ENCODE assay signal across 18 cellular contexts in genomic region chr7:140364819-140365218, GRCh38. TPM values are rescaled to one million over a fixed set of nuclear protein-coding genes. Genes with fewer than 3 reads are reported as not detected.
DNase-seq lines count a peak whose midpoint lies in the region; FAIRE-seq and TF ChIP-seq lines count a peak whose summit lies in the region.
"Had no signal": no experiment of that assay in that cellular context is flagged by ENCODE, and none has a peak within 500 bp of the region (broad histone marks: within the 10 kb centered on the region; RNA-seq: fewer than 3 reads in every experiment).

No MANE protein-coding gene starts in this region.

- H3K79me2 ChIP-seq in endothelial cell of umbilical vein (ENCODE audit: control insufficient read depth, insufficient read depth, low read length), result no peaks in the 10 kb centered on the region

- no peak for TF ChIP-seq POLR2A in endothelial cell of umbilical vein (IDR thresholded peaks at IDR 0.05; ENCODE audit: low read depth, low read length)
- TF ChIP-seq POLR2A in ovary (IDR thresholded peaks at IDR 0.05), result no peak

- no peak for TF ChIP-seq EP300 in ovary (IDR thresholded peaks at IDR 0.05)

- no peaks in the 10 kb centered on the region for H3K9me3 Mint-ChIP-seq in activated naive CD8-positive, alpha-beta T cell treated with anti-CD3 and anti-CD28 coated beads for 36 hours
- peaks cover 3% of the 10 kb centered on the region; the same call in 1 of the 2 replicates for H3K9me3 Mint-ChIP-seq in HFFc6
- H3K9me3 Mint-ChIP-seq: activated naive CD8-positive, alpha-beta T cell treated with anti-CD3 and anti-CD28 coated beads, Interleukin-2, amount 50 U/mL, for 24 hours had no signal

- H3K27ac ChIP-seq in BLaER1 (no peak overlapping the region), endothelial cell of umbilical vein (ENCODE audit: insufficient read depth, low read depth, low read length) (no peak overlapping the region), ovary (no peak overlapping the region)
- H3K27ac ChIP-seq: right lobe of liver had no signal

- dilution Hi-C loops in endothelial cell of umbilical vein (cut with MboI; ENCODE audit: extremely low pct_ligation_motif_present, low sequenced_read_pairs), result no loop called here

- BruUV-seq in endothelial cell of umbilical vein (replicated peaks; lab: Mats Ljungman, UMichigan), result no TSS peak

- H3K36me3 Mint-ChIP-seq in activated naive CD8-positive, alpha-beta T cell treated with anti-CD3 and anti-CD28 coated beads for 36 hours, result peaks cover 23% of the 10 kb centered on the region
- H3K36me3 Mint-ChIP-seq in HFFc6 (ENCODE audit: low read depth), result peaks cover 9% of the 10 kb centered on the region

- no peaks in the 10 kb centered on the region for H3K27me3 Mint-ChIP-seq in activated naive CD8-positive, alpha-beta T cell treated with anti-CD3 and anti-CD28 coated beads for 36 hours
- no peaks in the 10 kb centered on the region; the same call in 1 of the 2 replicates for H3K27me3 Mint-ChIP-seq in HFFc6 (ENCODE audit: insufficient read depth)
- H3K27me3 Mint-ChIP-seq: activated naive CD8-positive, alpha-beta T cell treated with anti-CD3 and anti-CD28 coated beads, Interleukin-2, amount 50 U/mL, for 24 hours had no signal

- peak; percentile 41 for DNase-seq in DMS153 (lab: John Stamatoyannopoulos, UW)
- DNase-seq in NCI-H2171 treated with DMSO at 0.1 percent for 48 hours (lab: John Stamatoyannopoulos, UW), result peak; percentile 93
- no peak for DNase-seq in endothelial cell of umbilical vein (ENCODE audit: low read depth, low spot score)
- no peak for DNase-seq in activated naive CD8-positive, alpha-beta T cell treated with anti-CD3 and anti-CD28 coated beads for 36 hours
- DNase-seq in H7, result no peak
- DNase-seq in ovary, result no peak
- DNase-seq in HFFc6, result no peak
- DNase-seq: activated naive CD8-positive, alpha-beta T cell treated with anti-CD3 and anti-CD28 coated beads, Interleukin-2, amount 50 U/mL, for 24 hours; AML-193; MG63; nucleus accumbens; right lobe of liver; stimulated activated CD4-positive, alpha-beta T cell treated with anti-CD3 and anti-CD28 coated beads, Interleukin-2, amount 100 ng/mL, for 48 hours; trophoblast cell had no signal

- FAIRE-seq in endothelial cell of umbilical vein (lab: Jason Lieb, UNC), result no peak

- H3K4me3 Mint-ChIP-seq in activated naive CD8-positive, alpha-beta T cell treated with anti-CD3 and anti-CD28 coated beads for 36 hours, result no peak overlapping the region
- no peak overlapping the region for H3K4me3 Mint-ChIP-seq in HFFc6
- H3K4me3 Mint-ChIP-seq: activated naive CD8-positive, alpha-beta T cell treated with anti-CD3 and anti-CD28 coated beads, Interleukin-2, amount 50 U/mL, for 24 hours; GM23338 had no signal

- H3K4me1 ChIP-seq in BLaER1 (peaks cover 17% of the 10 kb centered on the region), endothelial cell of umbilical vein (ENCODE audit: control insufficient read depth, extremely low read depth, insufficient read depth, low read length) (no peaks in the 10 kb centered on the region), ovary (ENCODE audit: insufficient read depth) (no peaks in the 10 kb centered on the region)
- H3K4me1 ChIP-seq: right lobe of liver had no signal

- no peak overlapping the region for H3K27ac Mint-ChIP-seq in activated naive CD8-positive, alpha-beta T cell treated with anti-CD3 and anti-CD28 coated beads for 36 hours
- no peak overlapping the region for H3K27ac Mint-ChIP-seq in HFFc6
- H3K27ac Mint-ChIP-seq: activated naive CD8-positive, alpha-beta T cell treated with anti-CD3 and anti-CD28 coated beads, Interleukin-2, amount 50 U/mL, for 24 hours; GM23338 had no signal

- CTCF ChIA-PET in endothelial cell of umbilical vein (lab: Charles Lee), result interaction anchor here (1.5 kb wide), 1 partner anchor 21 kb away, joined by 3 read pairs; no protein-coding TSS in a partner anchor

- H3K36me3 ChIP-seq in BLaER1 (peaks cover 57% of the 10 kb centered on the region), endothelial cell of umbilical vein (ENCODE audit: control insufficient read depth in 2 of 2, extremely low read depth in 1 of 2, insufficient read depth in 2 of 2, low read length in 2 of 2) (peaks cover 0 to 5% of the 10 kb centered on the region in 2 experiments), H7 (replicated peaks; ENCODE audit: control insufficient read depth, insufficient read depth, low read length) (peaks cover 5% of the 10 kb centered on the region), ovary (no peaks in the 10 kb centered on the region)
- H3K36me3 ChIP-seq: MG63 had no signal

- H3K4me2 ChIP-seq in BLaER1 (peak overlapping the region; percentile 11), endothelial cell of umbilical vein (ENCODE audit: insufficient read depth, low read length) (no peak overlapping the region)
- H3K4me2 ChIP-seq: GM23338 had no signal

- intact Hi-C loops in endothelial cell of umbilical vein (cut with micrococcal nuclease) (no loop called here), ovary (cut with DNase I) (no loop called here)

- H2AFZ ChIP-seq in endothelial cell of umbilical vein (ENCODE audit: low read depth, low read length), result no peak overlapping the region
- H2AFZ ChIP-seq: GM23338 had no signal

- H3K4me3 ChIP-seq in BLaER1 (no peak overlapping the region), endothelial cell of umbilical vein (replicated peaks in 1 of 3; ENCODE audit: insufficient read depth in 1 of 3, low read depth in 1 of 3, low read length in 3 of 3) (no peak overlapping the region), H7 (ENCODE audit: insufficient read depth, low read depth, low read length) (no peak overlapping the region), ovary (no peak overlapping the region)
- H3K4me3 ChIP-seq: GM23338, MG63, right lobe of liver had no signal

- H3K9me1 ChIP-seq in endothelial cell of umbilical vein (replicated peaks; ENCODE audit: control insufficient read depth, extremely low read depth, insufficient read depth, low read length), result no peaks in the 10 kb centered on the region

- H4K20me1 ChIP-seq in BLaER1 (0 out of 2 replicates have a peak, but pooled peaks cover 5% of the 10 kb centered on the region), endothelial cell of umbilical vein (replicated peaks; ENCODE audit: control insufficient read depth, extremely low read depth, insufficient read depth, low read length) (no peaks in the 10 kb centered on the region)

- 81 to 96% (median 87%) methylated on average over 3 of the region's 3 CpGs for WGBS in ovary, 3 donors

- H3K4me1 Mint-ChIP-seq in activated naive CD8-positive, alpha-beta T cell treated with anti-CD3 and anti-CD28 coated beads for 36 hours, result peaks cover 8% of the 10 kb centered on the region
- H3K4me1 Mint-ChIP-seq in HFFc6 (ENCODE audit: low read depth), result no peaks in the 10 kb centered on the region

- H3K9me3 ChIP-seq in BLaER1, result peaks cover 5% of the 10 kb centered on the region; the same call in 1 of the 2 replicates
- H3K9me3 ChIP-seq in endothelial cell of umbilical vein (replicated peaks; ENCODE audit: control insufficient read depth, insufficient read depth, low read length), result no peaks in the 10 kb centered on the region
- H3K9me3 ChIP-seq in ovary, result no peaks in the 10 kb centered on the region
- H3K9me3 ChIP-seq: MG63, right lobe of liver had no signal

- H3K27me3 ChIP-seq in BLaER1 (no peaks in the 10 kb centered on the region), endothelial cell of umbilical vein (ENCODE audit: control insufficient read depth in 2 of 2, insufficient read depth in 2 of 2, low read length in 2 of 2) (no peaks in the 10 kb centered on the region), H7 (ENCODE audit: control insufficient read depth, insufficient read depth, low read length) (no peaks in the 10 kb centered on the region), ovary (no peaks in the 10 kb centered on the region)
- H3K27me3 ChIP-seq: MG63, right lobe of liver had no signal

- POLR2A ChIA-PET in endothelial cell of umbilical vein (lab: Charles Lee), result no interaction called here

- TF ChIP-seq CTCF in endothelial cell of umbilical vein (IDR thresholded peaks at IDR 0.05; ENCODE audit: extremely low read depth in 1 of 2, insufficient read depth in 1 of 2, low read depth in 1 of 2, low read length in 2 of 2) (no peak), ovary (IDR thresholded peaks at IDR 0.05) (no peak), HFFc6 (IDR thresholded peaks at IDR 0.05) (no peak)

- H3K9ac ChIP-seq in BLaER1 (no peak overlapping the region), endothelial cell of umbilical vein (replicated peaks; ENCODE audit: extremely low read depth, insufficient read depth, low read length) (peak overlapping the region; percentile 3)

RNA-seq across cellular contexts. Expression of gene SLC37A3, which starts 33.5 kb away (rescaled TPM):
- total RNA-seq in endothelial cell of umbilical vein (32.7 and 35.3 TPM in 2 replicates), ovary (10 to 100 TPM; 30.6 to 74.6 (median 41.5) TPM)
- polyA plus RNA-seq in endothelial cell of umbilical vein (47.0 and 59.7 TPM in 2 replicates), ovary (10 to 100 TPM; 30.9 to 38.2 TPM)
- polyA plus RNA-seq in endothelial cell of umbilical vein (2011; cell fraction: cytosol; rRNA removed), result 30.4 and 34.8 TPM in 2 replicates
- polyA plus RNA-seq in endothelial cell of umbilical vein (2011; cell fraction: nucleus; rRNA removed), result 112 and 119 TPM in 2 replicates
- polyA plus RNA-seq in endothelial cell of umbilical vein (2012), result 24.8 and 31.4 TPM in 2 replicates
- polyA minus RNA-seq in endothelial cell of umbilical vein, result 107 and 132 TPM in 2 replicates
- polyA minus RNA-seq in endothelial cell of umbilical vein (2011; cell fraction: cytosol; rRNA and poly(A)+ RNA removed), result 6.9 TPM
- 55.9 and 68.8 TPM in 2 replicates for polyA minus RNA-seq in endothelial cell of umbilical vein (2011; cell fraction: nucleus; rRNA and poly(A)+ RNA removed)
- total RNA-seq in activated naive CD8-positive, alpha-beta T cell treated with anti-CD3 and anti-CD28 coated beads for 36 hours, result 10 to 100 TPM; 26.2 to 27.2 TPM
- 40.1 and 64.1 TPM in 2 replicates for total RNA-seq in H7 (2014; rRNA removed; shearing (Covaris generic))
- total RNA-seq in HFFc6 (2021; fragmentation: NEBNext Ultra II Directional; extraction: Animal tissue kit (Norgen Biotek cat#: 25700)), result 10 to 100 TPM; 26.3 to 32.8 (median 27.1) TPM

RNA-seq across cellular contexts. Expression of gene RAB19, which starts 39.0 kb away (rescaled TPM):
- total RNA-seq in endothelial cell of umbilical vein, result not detected in 2 replicates
- not detected in 2 replicates for polyA plus RNA-seq in endothelial cell of umbilical vein
- polyA plus RNA-seq in endothelial cell of umbilical vein (2011; cell fraction: cytosol; rRNA removed), result 0.08 TPM in 1 of 2 replicates, not detected in the other
- polyA plus RNA-seq in endothelial cell of umbilical vein (2011; cell fraction: nucleus; rRNA removed), result not detected in 2 replicates
- not detected in 2 replicates for polyA plus RNA-seq in endothelial cell of umbilical vein (2012)
- not detected in 2 replicates for polyA minus RNA-seq in endothelial cell of umbilical vein
- polyA minus RNA-seq in endothelial cell of umbilical vein (2011; cell fraction: cytosol; rRNA and poly(A)+ RNA removed), result not detected
- polyA minus RNA-seq in endothelial cell of umbilical vein (2011; cell fraction: nucleus; rRNA and poly(A)+ RNA removed), result not detected in 2 replicates
- 1 to 10 TPM; 6.8 to 7.6 TPM for total RNA-seq in activated naive CD8-positive, alpha-beta T cell treated with anti-CD3 and anti-CD28 coated beads for 36 hours
- total RNA-seq in H7 (2014; rRNA removed; shearing (Covaris generic)), result 2.3 and 3.8 TPM in 2 replicates
- total RNA-seq in ovary, result 1 to 10 TPM in 2 of 7 donors, under 1 TPM in 2, not detected in 3; 0.26 to 3.1 (median 1.2) TPM
- not detected for polyA plus RNA-seq in ovary
- total RNA-seq in HFFc6 (2021; fragmentation: NEBNext Ultra II Directional; extraction: Animal tissue kit (Norgen Biotek cat#: 25700)), result not detected
- total RNA-seq: cerebellum, glomerular endothelial cell had no signal

Comparison
In these comparisons a context has a peak if more than half of its experiments do, and no peak if none do; other contexts are left out.
1. DNase-seq: peak in DMS153 (single experiment) and NCI-H2171 treated with DMSO at 0.1 percent for 48 hours (single experiment); none in endothelial cell of umbilical vein (single experiment), activated naive CD8-positive, alpha-beta T cell treated with anti-CD3 and anti-CD28 coated beads for 36 hours (single experiment), H7 (single experiment), ovary (0 of 5) and HFFc6 (single experiment).